16 cellular contexts compared by ENCODE assay signal in genomic region chr12:5720405-5721045, GRCh38.
DNase-seq lines count a peak whose midpoint lies in the region; ATAC-seq and TF ChIP-seq lines count a peak whose summit lies in the region.
"Had no signal": no experiment of that assay in that cellular context is flagged by ENCODE, and none has a peak within 500 bp of the region (broad histone marks: within the 10 kb centered on the region; RNA-seq: fewer than 3 reads in every experiment).

No MANE protein-coding gene starts in this region.

- H2BK20ac ChIP-seq in H9 (ENCODE audit: low read depth, low read length, poor library complexity, severe bottlenecking): no peak overlapping the region

- H4K20me1 ChIP-seq in H9 (ENCODE audit: control insufficient read depth, insufficient read depth, insufficient read length): no peaks in the 10 kb centered on the region

- H2AFZ ChIP-seq in H9 (ENCODE audit: low read length) (no peak overlapping the region), neuronal stem cell (ENCODE audit: low read length) (peak overlapping the region; percentile 37)
- H2AFZ ChIP-seq: GM23338 had no signal

- H3K36me3 ChIP-seq in endodermal cell (ENCODE audit: control insufficient read depth, insufficient read depth, low read length) (no peaks in the 10 kb centered on the region), neuronal stem cell (replicated peaks in 1 of 2; ENCODE audit: control insufficient read depth in 2 of 2, insufficient read depth in 2 of 2, low read length in 2 of 2) (no peaks in the 10 kb centered on the region), aorta (ENCODE audit: control insufficient read depth in 1 of 2, insufficient read depth in 2 of 2, low read length in 1 of 2) (no peaks in the 10 kb centered on the region), ovary (no peaks in the 10 kb centered on the region)
- no peaks in the 10 kb centered on the region for H3K36me3 ChIP-seq in CD8-positive, alpha-beta memory T cell (ENCODE audit: insufficient read depth, low read length)
- H3K36me3 ChIP-seq: BE2C had no signal

- intact Hi-C loops in aorta (cut with DNase I): no loop called here
- intact Hi-C loops in ovary (cut with DNase I): no loop called here

- no peak overlapping the region for H3K56ac ChIP-seq in H9 (ENCODE audit: insufficient read length, low read depth, low read length)

- H3K9ac ChIP-seq in H9 (ENCODE audit: extremely low read depth, insufficient read length, low read length) (no peak overlapping the region), endodermal cell (ENCODE audit: extremely low read depth, low read length, poor library complexity, severe bottlenecking) (no peak overlapping the region), neuronal stem cell (ENCODE audit: low read depth, low read length, poor library complexity) (no peak overlapping the region)

- TF ChIP-seq CTCF in H9 (conservative IDR thresholded peaks at IDR 0.05) (no peak), endodermal cell (conservative IDR thresholded peaks at IDR 0.05) (no peak), ovary (IDR thresholded peaks at IDR 0.05) (no peak)

- H2BK15ac ChIP-seq in H9 (ENCODE audit: low read depth, low read length) (no peak overlapping the region), neuronal stem cell (ENCODE audit: low read length) (no peak overlapping the region)

- CTCF ChIA-PET in CD8-positive, alpha-beta memory T cell (lab: Charles Lee): no interaction called here

- no peak overlapping the region for H4K5ac ChIP-seq in H9 (ENCODE audit: insufficient read length, low read depth, low read length)

- H3K27me3 Mint-ChIP-seq in H9 (ENCODE audit: low read depth) (peaks cover 5% of the 10 kb centered on the region), endodermal cell (ENCODE audit: insufficient read depth) (peaks cover 4% of the 10 kb centered on the region)
- H3K27me3 Mint-ChIP-seq in CD8-positive, alpha-beta memory T cell: peaks cover 0 to 28% of the 10 kb centered on the region in 2 donors

- no peak for ATAC-seq in aorta (ENCODE audit: low FRiP score)
- ATAC-seq: A549, GM23338 had no signal

- no peak overlapping the region for H3K18ac ChIP-seq in H9 (ENCODE audit: insufficient read length, low read depth, low read length)
- H3K18ac ChIP-seq in neuronal stem cell (ENCODE audit: low read length): no peak overlapping the region

- H3K9me3 Mint-ChIP-seq in H9 (no peaks in the 10 kb centered on the region), endodermal cell (no peaks in the 10 kb centered on the region)
- H3K9me3 Mint-ChIP-seq in CD8-positive, alpha-beta memory T cell: no peaks in the 10 kb centered on the region
- H3K9me3 Mint-ChIP-seq: GM23338, IgD-negative memory B cell had no signal

- POLR2A ChIA-PET in CD8-positive, alpha-beta memory T cell (lab: Charles Lee): no interaction called here

- H3K4me3 ChIP-seq in endodermal cell (ENCODE audit: low read length): no peak overlapping the region
- no peak overlapping the region for H3K4me3 ChIP-seq in neuronal stem cell (ENCODE audit: low read length in 2 of 2)
- no peak overlapping the region for H3K4me3 ChIP-seq in aorta (ENCODE audit: low read length in 2 of 2)
- no peak overlapping the region for H3K4me3 ChIP-seq in CD8-positive, alpha-beta memory T cell (ENCODE audit: low read length)
- H3K4me3 ChIP-seq in ovary: no peak overlapping the region
- H3K4me3 ChIP-seq: A549, GM23338 had no signal

- no peaks in the 10 kb centered on the region for H3K23me2 ChIP-seq in H9 (ENCODE audit: insufficient read length, low read depth, low read length, poor library complexity, severe bottlenecking)

- WGBS in H9 (ENCODE audit: extremely low coverage, insufficient read length, low lambda C conversion rate): no CpG with 5 or more reads among the region's 8 CpGs
- WGBS in endodermal cell (ENCODE audit: insufficient coverage in 1 of 2, insufficient read length in 1 of 2), 2 experiments: 91 to 92% methylated on average over 8 of the region's 8 CpGs
- no CpG with 5 or more reads among the region's 8 CpGs for WGBS in neuronal stem cell (ENCODE audit: extremely low coverage in 2 of 2, insufficient read length in 2 of 2, insufficient replicate concordance in 1 of 2), 2 donors
- 38 to 45% methylated on average over 8 of the region's 8 CpGs for WGBS in aorta, 2 donors
- WGBS in ovary, 3 donors: 48 to 59% (median 51%) methylated on average over 8 of the region's 8 CpGs

- no peak overlapping the region for H3T11ph ChIP-seq in H9 (ENCODE audit: low read length)

- H3K27ac Mint-ChIP-seq in H9: no peak overlapping the region
- no peak overlapping the region for H3K27ac Mint-ChIP-seq in endodermal cell
- H3K27ac Mint-ChIP-seq in CD8-positive, alpha-beta memory T cell: no peak overlapping the region
- H3K27ac Mint-ChIP-seq: CD4-positive, alpha-beta memory T cell; GM23338; IgD-negative memory B cell had no signal

- TF ChIP-seq POLR2A in ovary (IDR thresholded peaks at IDR 0.05): no peak

- no peak overlapping the region for H3K23ac ChIP-seq in H9 (ENCODE audit: insufficient read length, low read depth, low read length)
- H3K23ac ChIP-seq in neuronal stem cell (ENCODE audit: low read depth, low read length, poor library complexity): no peak overlapping the region

- H3K4ac ChIP-seq in H9 (ENCODE audit: low read depth, low read length) (no peak overlapping the region), neuronal stem cell (ENCODE audit: low read length) (no peak overlapping the region)

- H3K36me3 Mint-ChIP-seq in H9 (ENCODE audit: insufficient read depth in 1 of 3, low read depth in 3 of 3) (no peaks in the 10 kb centered on the region), endodermal cell (ENCODE audit: low read depth) (no peaks in the 10 kb centered on the region)
- H3K36me3 Mint-ChIP-seq in CD8-positive, alpha-beta memory T cell: no peaks in the 10 kb centered on the region
- H3K36me3 Mint-ChIP-seq: CD4-positive, alpha-beta memory T cell; IgD-negative memory B cell had no signal

- H3K14ac ChIP-seq in H9 (ENCODE audit: insufficient read depth, low read length): no peak overlapping the region
- H3K14ac ChIP-seq in neuronal stem cell (ENCODE audit: low read length): no peak overlapping the region

- H3K4me3 Mint-ChIP-seq in H9 (no peak overlapping the region), endodermal cell (no peak overlapping the region)
- no peak overlapping the region for H3K4me3 Mint-ChIP-seq in CD8-positive, alpha-beta memory T cell
- H3K4me3 Mint-ChIP-seq: CD4-positive, alpha-beta memory T cell; GM23338; IgD-negative memory B cell had no signal

- no peak overlapping the region for H2AK5ac ChIP-seq in H9 (ENCODE audit: insufficient read length, low read length)
- H2AK5ac ChIP-seq in neuronal stem cell (ENCODE audit: low read depth, low read length): no peak overlapping the region

- peak; percentile 8 for DNase-seq in H9
- no peak for DNase-seq in endodermal cell
- DNase-seq in neuronal stem cell (ENCODE audit: low spot score): no peak
- DNase-seq in aorta: no peak
- DNase-seq in CD8-positive, alpha-beta memory T cell: no peak
- DNase-seq in ovary: no peak
- DNase-seq in GM19238 (ENCODE audit: insufficient read length, low spot score): no peak
- DNase-seq: BE2C; Caco-2; CD4-positive, alpha-beta memory T cell; DND-41; H7 had no signal

- H4K91ac ChIP-seq in H9 (ENCODE audit: insufficient read length, low read depth, low read length): no peak overlapping the region
- H4K91ac ChIP-seq in neuronal stem cell (ENCODE audit: low read depth, low read length, poor library complexity): no peak overlapping the region

- H4K8ac ChIP-seq in H9 (replicated peaks; ENCODE audit: insufficient read length, low read depth, low read length): no peak overlapping the region
- no peak overlapping the region for H4K8ac ChIP-seq in neuronal stem cell (ENCODE audit: low read depth, low read length)

- no peak overlapping the region for H3K4me2 ChIP-seq in H9 (ENCODE audit: insufficient read depth, insufficient read length, low read length)
- no peak overlapping the region for H3K4me2 ChIP-seq in neuronal stem cell (ENCODE audit: insufficient read depth, low read length, poor library complexity, severe bottlenecking)
- H3K4me2 ChIP-seq: A549, GM23338 had no signal

- H3K4me1 ChIP-seq in H9 (ENCODE audit: insufficient read depth, low read length) (no peaks in the 10 kb centered on the region), endodermal cell (ENCODE audit: control insufficient read depth, insufficient read depth, low read length) (no peaks in the 10 kb centered on the region), neuronal stem cell (ENCODE audit: control insufficient read depth in 2 of 2, insufficient read depth in 1 of 2, low read depth in 1 of 2, low read length in 2 of 2) (peaks cover 9 to 22% of the 10 kb centered on the region in 2 donors), aorta (ENCODE audit: control insufficient read depth in 1 of 2, insufficient read depth in 2 of 2, low read length in 2 of 2) (peaks cover 0 to 5% of the 10 kb centered on the region in 2 donors), ovary (ENCODE audit: insufficient read depth) (no peaks in the 10 kb centered on the region)
- no peaks in the 10 kb centered on the region for H3K4me1 ChIP-seq in CD8-positive, alpha-beta memory T cell (ENCODE audit: insufficient read depth, low read length)
- H3K4me1 ChIP-seq: A549, BE2C had no signal

- no peak for TF ChIP-seq EP300 in ovary (IDR thresholded peaks at IDR 0.05)

- H2BK12ac ChIP-seq in H9 (ENCODE audit: insufficient read length, low read depth, low read length): no peak overlapping the region
- H2BK12ac ChIP-seq in neuronal stem cell (ENCODE audit: low read length): no peak overlapping the region

- no peaks in the 10 kb centered on the region for H3K79me2 ChIP-seq in H9 (ENCODE audit: insufficient read depth, low read length)

- H3K79me1 ChIP-seq in H9 (ENCODE audit: insufficient read depth, low read depth, low read length, poor library complexity, severe bottlenecking) (no peaks in the 10 kb centered on the region), neuronal stem cell (ENCODE audit: low read depth, low read length) (no peaks in the 10 kb centered on the region)

- peaks cover 9% of the 10 kb centered on the region in 2 experiments; a peak in 3 of 4 replicates for H3K4me1 Mint-ChIP-seq in H9
- H3K4me1 Mint-ChIP-seq in endodermal cell: peaks cover 4% of the 10 kb centered on the region
- no peaks in the 10 kb centered on the region for H3K4me1 Mint-ChIP-seq in CD8-positive, alpha-beta memory T cell
- H3K4me1 Mint-ChIP-seq: CD4-positive, alpha-beta memory T cell; IgD-negative memory B cell had no signal

- H2BK5ac ChIP-seq in H9 (ENCODE audit: insufficient read length, low read length) (no peak overlapping the region), neuronal stem cell (ENCODE audit: low read length) (no peak overlapping the region)

- no peaks in the 10 kb centered on the region for H3K27me3 ChIP-seq in H9 (ENCODE audit: insufficient read depth, low read length)
- peaks cover 6% of the 10 kb centered on the region for H3K27me3 ChIP-seq in endodermal cell (ENCODE audit: control insufficient read depth, insufficient read depth, low read length, poor library complexity, severe bottlenecking)
- H3K27me3 ChIP-seq in neuronal stem cell (ENCODE audit: control insufficient read depth in 3 of 3, insufficient read depth in 3 of 3, low read depth in 1 of 3, low read length in 3 of 3): no peaks in the 10 kb centered on the region
- H3K27me3 ChIP-seq in aorta (ENCODE audit: control insufficient read depth in 1 of 2, insufficient read depth in 2 of 2, low read length in 1 of 2): no peaks in the 10 kb centered on the region
- H3K27me3 ChIP-seq in CD8-positive, alpha-beta memory T cell (ENCODE audit: insufficient read depth, low read length, poor library complexity, severe bottlenecking): no peaks in the 10 kb centered on the region
- no peaks in the 10 kb centered on the region for H3K27me3 ChIP-seq in ovary

- H2BK120ac ChIP-seq in H9 (ENCODE audit: low read depth, low read length, poor library complexity, severe bottlenecking): no peak overlapping the region
- H2BK120ac ChIP-seq in neuronal stem cell (ENCODE audit: low read depth, low read length): no peak overlapping the region

- no peak overlapping the region for H3K27ac ChIP-seq in H9 (ENCODE audit: insufficient read length, low read depth, low read length)
- H3K27ac ChIP-seq in endodermal cell (ENCODE audit: low read depth, low read length): peak overlapping the region; percentile 74
- H3K27ac ChIP-seq in neuronal stem cell (replicated peaks; ENCODE audit: low read length): no peak overlapping the region
- H3K27ac ChIP-seq in aorta (ENCODE audit: low read depth in 1 of 2, low read length in 2 of 2): peak overlapping the region; percentile 44 to 75
- no peak overlapping the region for H3K27ac ChIP-seq in CD8-positive, alpha-beta memory T cell (ENCODE audit: low read depth, low read length)
- no peak overlapping the region for H3K27ac ChIP-seq in ovary
- H3K27ac ChIP-seq: A549, C4-2B had no signal

- H3K9me3 ChIP-seq in H9 (ENCODE audit: control insufficient read depth, low read depth, low read length): no peaks in the 10 kb centered on the region
- no peaks in the 10 kb centered on the region for H3K9me3 ChIP-seq in endodermal cell (ENCODE audit: control insufficient read depth, low read length)
- no peaks in the 10 kb centered on the region for H3K9me3 ChIP-seq in neuronal stem cell (replicated peaks in 1 of 2; ENCODE audit: control insufficient read depth in 2 of 2, insufficient read depth in 1 of 2, low read depth in 1 of 2, low read length in 2 of 2)
- H3K9me3 ChIP-seq in aorta (ENCODE audit: control insufficient read depth, low read length): no peaks in the 10 kb centered on the region
- no peaks in the 10 kb centered on the region for H3K9me3 ChIP-seq in CD8-positive, alpha-beta memory T cell (ENCODE audit: low read length)
- no peaks in the 10 kb centered on the region for H3K9me3 ChIP-seq in ovary
- H3K9me3 ChIP-seq: A549, BE2C, Caco-2 had no signal

Comparison
In these comparisons a context has a peak if more than half of its experiments do, and no peak if none do; other contexts are left out.
1. H3K27ac ChIP-seq: peak in endodermal cell (single experiment) and aorta (2 of 2); none in H9 (single experiment), neuronal stem cell (single experiment), CD8-positive, alpha-beta memory T cell (single experiment) and ovary (0 of 2).